ENCODE assay signal across 9 cellular contexts in the genomic region with DNA sequence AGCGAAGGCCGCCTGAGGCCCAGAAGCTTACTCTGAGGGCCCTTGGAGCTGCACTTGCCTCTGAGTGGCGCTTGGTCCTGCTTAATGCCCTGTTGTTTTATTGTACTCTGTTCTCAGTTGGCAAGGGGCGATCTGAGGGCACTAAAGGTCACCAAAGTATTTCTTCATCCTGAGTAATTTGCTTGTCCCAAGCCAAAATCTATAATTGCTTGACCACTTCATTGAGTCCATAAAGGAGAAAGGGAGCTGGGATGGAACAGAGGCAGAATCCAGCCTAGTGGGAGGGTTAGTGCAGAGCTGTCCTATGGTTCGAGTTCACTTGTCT. TPM values are rescaled to one million over a fixed set of nuclear protein-coding genes. Genes with fewer than 3 reads are reported as not detected.
DNase-seq lines count a peak whose midpoint lies in the region; ATAC-seq and TF ChIP-seq lines count a peak whose summit lies in the region.
"Had no signal": no experiment of that assay in that cellular context is flagged by ENCODE, and none has a peak within 500 bp of the region (broad histone marks: within the 10 kb centered on the region; RNA-seq: fewer than 3 reads in every experiment).

No MANE protein-coding gene starts in this region.

- H3K79me2 ChIP-seq in OCI-LY3 (ENCODE audit: low read length) = peaks cover 47% of the 10 kb centered on the region
- H3K79me2 ChIP-seq in parathyroid adenoma = no peaks in the 10 kb centered on the region

- peak overlapping the region; percentile 98 for H3K4me3 Mint-ChIP-seq in CD4-positive, alpha-beta T cell

- peaks cover 36% of the 10 kb centered on the region for H4K20me1 ChIP-seq in OCI-LY3 (ENCODE audit: insufficient read depth, low read length)

- peaks cover 1% of the 10 kb centered on the region for H3K27me3 Mint-ChIP-seq in CD4-positive, alpha-beta T cell

- ATAC-seq in CD4-positive, alpha-beta T cell (ENCODE audit: poor library complexity) = no peak
- ATAC-seq in GM19023 (IDR thresholded peaks at IDR 0.05; ENCODE audit: unreplicated experiment) = no peak

- H3K9me3 ChIP-seq in CD4-positive, alpha-beta T cell (ENCODE audit: control insufficient read depth, low read length) = no peaks in the 10 kb centered on the region
- H3K9me3 ChIP-seq in OCI-LY3 (ENCODE audit: insufficient read depth, low read length) = no peaks in the 10 kb centered on the region
- no peaks in the 10 kb centered on the region for H3K9me3 ChIP-seq in effector memory CD4-positive, alpha-beta T cell (ENCODE audit: control insufficient read depth, low read length)
- H3K9me3 ChIP-seq in parathyroid adenoma (ENCODE audit: control insufficient read depth, low read length) = no peaks in the 10 kb centered on the region

- H3K36me3 Mint-ChIP-seq in CD4-positive, alpha-beta T cell (ENCODE audit: low read depth) = peaks cover 34% of the 10 kb centered on the region

- H3K27ac ChIP-seq in CD4-positive, alpha-beta T cell (ENCODE audit: low read depth, low read length) = peak overlapping the region; percentile 87
- no peak overlapping the region for H3K27ac ChIP-seq in OCI-LY3 (ENCODE audit: low read length)
- H3K27ac ChIP-seq in effector memory CD4-positive, alpha-beta T cell (ENCODE audit: insufficient read depth, low read length, poor library complexity, severe bottlenecking) = peak overlapping the region; percentile 78
- no peak overlapping the region for H3K27ac ChIP-seq in parathyroid adenoma

- no peaks in the 10 kb centered on the region for H3K27me3 ChIP-seq in CD4-positive, alpha-beta T cell (ENCODE audit: control insufficient read depth, insufficient read depth, low read length)
- H3K27me3 ChIP-seq in OCI-LY3 (ENCODE audit: low read depth, low read length) = peaks cover 11% of the 10 kb centered on the region
- no peaks in the 10 kb centered on the region for H3K27me3 ChIP-seq in effector memory CD4-positive, alpha-beta T cell (replicated peaks; ENCODE audit: control insufficient read depth, insufficient read depth, low read length, poor library complexity, severe bottlenecking)
- no peaks in the 10 kb centered on the region for H3K27me3 ChIP-seq in parathyroid adenoma (ENCODE audit: control insufficient read depth, insufficient read depth, low read length)

- H3K4me3 ChIP-seq in OCI-LY3 (ENCODE audit: low read length) (peak overlapping the region; percentile 79), parathyroid adenoma (ENCODE audit: low read depth, low read length) (peak overlapping the region; percentile 82)
- peak overlapping the region; percentile 94 for H3K4me3 ChIP-seq in effector memory CD4-positive, alpha-beta T cell (ENCODE audit: insufficient read depth, low read depth, low read length, poor library complexity, severe bottlenecking)

- DNase-seq in CD4-positive, alpha-beta T cell = no peak
- no peak for DNase-seq in effector memory CD4-positive, alpha-beta T cell
- DNase-seq in stimulated activated naive CD4-positive, alpha-beta T cell (lab: John Stamatoyannopoulos, UW) = no peak
- DNase-seq in stimulated activated CD4-positive, alpha-beta T cell treated with anti-CD3 and anti-CD28 coated beads, Interleukin-4, amount 100 ng/mL, for 24 hours = no peak
- no peak for DNase-seq in RPMI8226

- H3K4me1 Mint-ChIP-seq in CD4-positive, alpha-beta T cell (ENCODE audit: low read depth) = peaks cover 65% of the 10 kb centered on the region

- H3K9me3 Mint-ChIP-seq in CD4-positive, alpha-beta T cell = no peaks in the 10 kb centered on the region

- no peak for TF ChIP-seq CTCF in CD4-positive, alpha-beta T cell (IDR thresholded peaks at IDR 0.05)
- TF ChIP-seq CTCF in OCI-LY3 (IDR thresholded peaks at IDR 0.05; ENCODE audit: low read depth, low read length) (no peak), parathyroid adenoma (IDR thresholded peaks at IDR 0.05) (no peak)

- intact Hi-C loops in CD4-positive, alpha-beta T cell (cut with DNase I, micrococcal nuclease) = loop anchor here (1.0 to 5.0 kb wide), 7 partner anchors 9 to 110 kb away; partner anchors contain the start of gene DSTYK (in 1 of the 2)

- POLR2A ChIA-PET in CD4-positive, alpha-beta T cell (lab: Charles Lee) = interaction anchor here (0.8 to 17.2 kb wide), 5 partner anchors 14 to 41 kb away, joined by 3 to 918 read pairs (median 4); no protein-coding TSS in a partner anchor

- peak overlapping the region; percentile 99 for H3K27ac Mint-ChIP-seq in CD4-positive, alpha-beta T cell

- H3K4me2 ChIP-seq in OCI-LY3 (ENCODE audit: low read length) (peak overlapping the region; percentile 99), parathyroid adenoma (ENCODE audit: low read length) (peak overlapping the region; percentile 96)

- H3K4me1 ChIP-seq in OCI-LY3 (ENCODE audit: low read length) (peaks cover 51% of the 10 kb centered on the region), parathyroid adenoma (peaks cover 11% of the 10 kb centered on the region)
- H3K4me1 ChIP-seq in effector memory CD4-positive, alpha-beta T cell (ENCODE audit: control insufficient read depth, insufficient read depth, low read length, poor library complexity, severe bottlenecking) = peaks cover 40% of the 10 kb centered on the region

- H3K36me3 ChIP-seq in OCI-LY3 (replicated peaks; ENCODE audit: low read depth, low read length) (peaks cover 24% of the 10 kb centered on the region), parathyroid adenoma (ENCODE audit: control insufficient read depth, insufficient read depth, low read length) (no peaks in the 10 kb centered on the region)
- no peaks in the 10 kb centered on the region for H3K36me3 ChIP-seq in effector memory CD4-positive, alpha-beta T cell (ENCODE audit: control insufficient read depth, insufficient read depth, low read length)

- H3K9ac ChIP-seq in OCI-LY3 (ENCODE audit: low read length) = 0 out of 2 replicates have a peak overlapping the region, but pooled peaks have one; percentile 3
- no peak overlapping the region for H3K9ac ChIP-seq in parathyroid adenoma

- CTCF ChIA-PET in CD4-positive, alpha-beta T cell (lab: Charles Lee) = interaction anchor here (0.9 to 13.8 kb wide), 6 partner anchors 14 to 163 kb away, joined by 3 to 322 read pairs (median 4); no protein-coding TSS in a partner anchor

- H2AFZ ChIP-seq in OCI-LY3 (ENCODE audit: low read depth, low read length) (peak overlapping the region; percentile 24; the same call in 1 of the 2 replicates), parathyroid adenoma (peak overlapping the region; percentile 89)

RNA-seq across cellular contexts. Expression of gene NUAK2, which starts 0.4 kb away (rescaled TPM):
- total RNA-seq in CD4-positive, alpha-beta T cell = 10 to 100 TPM; 14.9 to 15.3 TPM

RNA-seq across cellular contexts. Expression of gene KLHDC8A, which starts 34.8 kb away (rescaled TPM):
- total RNA-seq in CD4-positive, alpha-beta T cell = not detected
- total RNA-seq: pulmonary artery endothelial cell had no signal

Comparison
In these comparisons a context has a peak if more than half of its experiments do, and no peak if none do; other contexts are left out.
1. H3K27ac ChIP-seq: peak in CD4-positive, alpha-beta T cell (single experiment) and effector memory CD4-positive, alpha-beta T cell (single experiment); none in OCI-LY3 (single experiment) and parathyroid adenoma (single experiment).
2. Peak in every context shown above with its lines, with median percentiles within 50 percentile points of each other: H3K4me3 ChIP-seq.